Comparison of ENCODE assay signal across 10 cellular contexts in the genomic region with DNA sequence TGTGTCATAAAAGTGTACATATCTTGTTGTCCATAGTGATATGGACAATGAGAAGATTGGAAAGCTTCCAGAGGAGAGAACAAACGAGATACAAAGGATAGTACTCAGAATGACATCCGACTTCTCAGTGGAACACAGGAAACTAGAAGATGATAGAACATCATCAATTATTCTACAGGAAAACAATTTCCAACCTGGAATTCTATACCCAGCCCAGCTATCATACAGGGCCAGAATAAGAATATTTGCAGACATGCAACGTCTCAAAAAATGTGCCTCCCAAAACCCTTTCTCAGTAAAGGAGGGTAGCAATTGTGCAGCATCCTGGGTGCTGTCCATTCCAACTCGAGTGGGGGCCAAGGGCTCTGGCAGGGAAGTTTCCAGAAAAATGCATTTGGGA. TPM values are rescaled to one million over a fixed set of nuclear protein-coding genes. Genes with fewer than 3 reads are reported as not detected.
"Had no signal": no experiment of that assay in that cellular context is flagged by ENCODE, and none has a peak within 500 bp of the region (broad histone marks: within the 10 kb centered on the region; RNA-seq: fewer than 3 reads in every experiment).

No MANE protein-coding gene starts in this region.

- H3K27ac Mint-ChIP-seq: GM23338, H9, HFFc6 had no signal

- ATAC-seq: GM23338 had no signal

- H3K27ac ChIP-seq: HL-60 had no signal

- H3K4me3 ChIP-seq: GM23338 had no signal

- H2AFZ ChIP-seq: GM23338 had no signal

- FAIRE-seq: H1, H54 had no signal

- DNase-seq: H9, HCEC 1CT, HFFc6, IMR-90, KBM-7 had no signal

- H3K4me3 Mint-ChIP-seq: GM23338, H9, HFFc6 had no signal

- H3K4me2 ChIP-seq: GM23338 had no signal

- H3K4me1 Mint-ChIP-seq: GM23338, H9 had no signal

RNA-seq across cellular contexts. Expression of a gene that starts 24.0 kb away (rescaled TPM):
- total RNA-seq: GM23338, H1, H9, HFFc6, HT1080, IMR-90 had no signal
- polyA plus RNA-seq: GM23338, H1 had no signal
